ENCODE assay signal across 13 cellular contexts in the genomic region with DNA sequence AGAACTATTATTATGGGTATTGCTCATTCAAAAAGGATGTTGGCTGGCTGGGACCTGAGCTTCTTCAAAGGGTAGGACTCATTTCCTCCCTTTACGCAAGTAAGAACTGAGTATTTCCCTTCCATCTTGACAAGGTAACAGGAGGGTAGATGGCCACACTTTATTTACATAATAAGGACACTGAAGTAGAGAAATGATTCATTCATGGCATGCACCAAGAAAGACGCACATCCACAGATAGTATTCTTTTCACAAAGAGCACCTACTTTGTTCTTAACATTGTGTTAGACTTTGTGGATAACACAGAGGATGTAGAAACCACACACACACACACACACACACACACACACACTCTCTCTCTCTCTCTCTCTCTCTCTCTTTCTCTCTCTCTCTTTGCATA.
DNase-seq lines count a peak whose midpoint lies in the region; ATAC-seq and TF ChIP-seq lines count a peak whose summit lies in the region.
"Had no signal": no experiment of that assay in that cellular context is flagged by ENCODE, and none has a peak within 500 bp of the region (broad histone marks: within the 10 kb centered on the region; RNA-seq: fewer than 3 reads in every experiment).

No MANE protein-coding gene starts in this region.

- peaks cover 41% of the 10 kb centered on the region for H3K4me1 Mint-ChIP-seq in activated CD4-positive, alpha-beta T cell treated with anti-CD3 and anti-CD28 coated beads, Interleukin-2, amount 10 ng/mL, durations not matched to agents 7 days and 5 days
- H3K4me1 Mint-ChIP-seq in endothelial cell (ENCODE audit: unreplicated experiment), result peaks cover 33% of the 10 kb centered on the region

- peak overlapping the region; percentile 54 for H3K4me3 Mint-ChIP-seq in activated CD4-positive, alpha-beta T cell treated with anti-CD3 and anti-CD28 coated beads, Interleukin-2, amount 10 ng/mL, durations not matched to agents 7 days and 5 days
- H3K4me3 Mint-ChIP-seq in endothelial cell (ENCODE audit: unreplicated experiment), result no peak overlapping the region

- H3K27me3 Mint-ChIP-seq in activated CD4-positive, alpha-beta T cell treated with anti-CD3 and anti-CD28 coated beads, Interleukin-2, amount 10 ng/mL, durations not matched to agents 7 days and 5 days, result no peaks in the 10 kb centered on the region
- H3K27me3 Mint-ChIP-seq in endothelial cell (ENCODE audit: unreplicated experiment), result peaks cover 7% of the 10 kb centered on the region

- ATAC-seq in GM21515 (IDR thresholded peaks at IDR 0.05; ENCODE audit: unreplicated experiment), result peak; percentile 67
- peak; percentile 56 for ATAC-seq in HG03108 (IDR thresholded peaks at IDR 0.05; ENCODE audit: unreplicated experiment)
- ATAC-seq: body of pancreas had no signal

- DNase-seq in activated CD4-positive, alpha-beta T cell treated with anti-CD3 and anti-CD28 coated beads, Interleukin-2, amount 10 ng/mL, durations not matched to agents 7 days and 5 days, result peak; percentile 16
- DNase-seq in activated CD4-positive, alpha-beta T cell treated with anti-CD3 and anti-CD28 coated beads, Interleukin-2, amount 50 U/mL, for 48 hours, result no peak
- DNase-seq in endothelial cell (ENCODE audit: low spot score), result no peak
- no peak for DNase-seq in SKM-1 (lab: John Stamatoyannopoulos, UW; ENCODE audit: unreplicated experiment)
- DNase-seq in iPS-NIHi7 (ENCODE audit: extremely low spot score), result no peak
- DNase-seq in hypothalamus (lab: John Stamatoyannopoulos, UW), result no peak
- DNase-seq: ACHN, body of pancreas, EL, SJCRH30, small intestine had no signal

- no peaks in the 10 kb centered on the region for H3K36me3 Mint-ChIP-seq in activated CD4-positive, alpha-beta T cell treated with anti-CD3 and anti-CD28 coated beads, Interleukin-2, amount 10 ng/mL, durations not matched to agents 7 days and 5 days (ENCODE audit: low read depth)
- H3K36me3 Mint-ChIP-seq in endothelial cell (ENCODE audit: low read depth, unreplicated experiment), result peaks cover 6% of the 10 kb centered on the region

- POLR2A ChIA-PET in activated CD4-positive, alpha-beta T cell treated with anti-CD3 and anti-CD28 coated beads, Interleukin-2, amount 10 ng/mL, durations not matched to agents 7 days and 5 days (lab: Charles Lee), result no interaction called here

- no peaks in the 10 kb centered on the region for H3K9me3 Mint-ChIP-seq in activated CD4-positive, alpha-beta T cell treated with anti-CD3 and anti-CD28 coated beads, Interleukin-2, amount 10 ng/mL, durations not matched to agents 7 days and 5 days
- H3K9me3 Mint-ChIP-seq in endothelial cell (ENCODE audit: unreplicated experiment), result no peaks in the 10 kb centered on the region

- CTCF ChIA-PET in activated CD4-positive, alpha-beta T cell treated with anti-CD3 and anti-CD28 coated beads, Interleukin-2, amount 10 ng/mL, durations not matched to agents 7 days and 5 days (lab: Charles Lee), result interaction anchor here (0.7 kb wide), 1 partner anchor 399 kb away, joined by 5 read pairs; no protein-coding TSS in a partner anchor

- TF ChIP-seq CTCF in endothelial cell (IDR thresholded peaks at IDR 0.05; ENCODE audit: unreplicated experiment), result no peak

- H3K27ac Mint-ChIP-seq in activated CD4-positive, alpha-beta T cell treated with anti-CD3 and anti-CD28 coated beads, Interleukin-2, amount 10 ng/mL, durations not matched to agents 7 days and 5 days, result peak overlapping the region; percentile 81
- H3K27ac Mint-ChIP-seq in endothelial cell (ENCODE audit: unreplicated experiment), result peak overlapping the region; percentile 49
